8 cellular contexts compared by ENCODE assay signal in the genomic region with DNA sequence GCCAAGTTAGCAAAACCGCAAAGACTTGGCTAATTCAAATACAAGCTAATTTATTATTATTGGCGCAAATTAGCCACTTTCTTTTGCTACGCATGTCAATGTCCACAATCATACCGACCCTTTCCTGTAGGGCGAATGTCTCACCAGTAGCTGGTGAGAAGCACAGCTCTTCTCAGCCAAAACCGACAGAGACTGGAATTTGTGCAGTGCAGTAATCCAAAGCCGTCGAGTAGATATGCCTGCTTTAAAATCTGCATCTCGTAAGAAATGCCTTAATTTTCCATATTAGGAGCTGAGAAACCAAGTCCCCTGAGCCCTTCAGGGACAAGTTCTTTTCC. TPM values are rescaled to one million over a fixed set of nuclear protein-coding genes. Genes with fewer than 3 reads are reported as not detected.
DNase-seq lines count a peak whose midpoint lies in the region; ATAC-seq and TF ChIP-seq lines count a peak whose summit lies in the region.

No MANE protein-coding gene starts in this region.

- no peak overlapping the region for H2BK120ac ChIP-seq in mesendoderm (ENCODE audit: low read depth, low read length)

- no peak for TF ChIP-seq POLR2A in vagina (IDR thresholded peaks at IDR 0.05)

- H3K56ac ChIP-seq in mesendoderm (ENCODE audit: low read length): peak overlapping the region; percentile 92

- H2BK5ac ChIP-seq in mesendoderm (ENCODE audit: low read length): peak overlapping the region; percentile 57

- H3K4me3 ChIP-seq in OCI-LY7 (ENCODE audit: low read depth, low read length, poor library complexity, severe bottlenecking): peak overlapping the region; percentile 90
- peak overlapping the region; percentile 46 for H3K4me3 ChIP-seq in mesendoderm (ENCODE audit: low read length)
- H3K4me3 ChIP-seq in vagina: peak overlapping the region; percentile 83 to 99

- no peak overlapping the region for H3K23ac ChIP-seq in mesendoderm (ENCODE audit: low read length)

- no peak overlapping the region for H4K8ac ChIP-seq in mesendoderm (ENCODE audit: low read depth, low read length)

- H3K79me1 ChIP-seq in mesendoderm (ENCODE audit: low read length): peaks cover 6% of the 10 kb centered on the region

- H3K4me2 ChIP-seq in OCI-LY7 (ENCODE audit: low read length): peak overlapping the region; percentile 95
- H3K4me2 ChIP-seq in mesendoderm (ENCODE audit: low read length): peak overlapping the region; percentile 96

- TF ChIP-seq CTCF in OCI-LY7 (conservative IDR thresholded peaks at IDR 0.05; ENCODE audit: low read length) (no peak), vagina (IDR thresholded peaks at IDR 0.05) (peak in 2 of 3 experiments; percentile 6 to 15)

- intact Hi-C loops in OCI-LY7 (cut with micrococcal nuclease; ENCODE audit: unreplicated experiment): loop anchor here (2.0 to 5.0 kb wide), 2 partner anchors 162 to 498 kb away; a partner anchor contains a TSS
- intact Hi-C loops in vagina (cut with DNase I): no loop called here

- H3K18ac ChIP-seq in mesendoderm (ENCODE audit: low read length): peak overlapping the region; percentile 36

- H2AFZ ChIP-seq in OCI-LY7 (ENCODE audit: low read length): peak overlapping the region; percentile 98

- ATAC-seq in activated CD4-positive, CD25-positive, alpha-beta regulatory T cell treated with anti-CD3 and anti-CD28 coated beads, Interleukin-2, amount 50 U/mL, for 24 hours: peak; percentile 13 to 24

- H3K36me3 ChIP-seq in OCI-LY7 (ENCODE audit: insufficient read depth, low read length) (no peaks in the 10 kb centered on the region), mesendoderm (ENCODE audit: control insufficient read depth, insufficient read depth, low read length) (no peaks in the 10 kb centered on the region), vagina (no peaks in the 10 kb centered on the region)

- no peak overlapping the region for H2AK5ac ChIP-seq in mesendoderm (ENCODE audit: low read length)

- BruUV-seq in OCI-LY7 (replicated peaks; lab: Mats Ljungman, UMichigan): TSS peak; percentile 94

- H3K9me2 ChIP-seq in OCI-LY7 (ENCODE audit: insufficient read depth, low read length): no peaks in the 10 kb centered on the region

- H3K9me3 ChIP-seq in OCI-LY7 (ENCODE audit: low read length): 0 out of 2 replicates have a peak, but pooled peaks cover 5% of the 10 kb centered on the region
- no peaks in the 10 kb centered on the region for H3K9me3 ChIP-seq in vagina

- no peak overlapping the region for H3K4ac ChIP-seq in mesendoderm (ENCODE audit: low read depth, low read length)

- H3K9ac ChIP-seq in mesendoderm (ENCODE audit: low read length): peak overlapping the region; percentile 77

- H3K27ac ChIP-seq in OCI-LY7 (ENCODE audit: low read depth, low read length, poor library complexity, severe bottlenecking): peak overlapping the region; percentile 59
- peak overlapping the region; percentile 81 for H3K27ac ChIP-seq in mesendoderm (ENCODE audit: low read depth, low read length)
- H3K27ac ChIP-seq in vagina: peak overlapping the region; percentile 98

- no peak overlapping the region for H4K5ac ChIP-seq in mesendoderm (ENCODE audit: low read length)

- H3K4me1 ChIP-seq in OCI-LY7 (ENCODE audit: insufficient read depth, low read length, poor library complexity, severe bottlenecking): peaks cover 31% of the 10 kb centered on the region
- peaks cover 3% of the 10 kb centered on the region for H3K4me1 ChIP-seq in mesendoderm (ENCODE audit: control insufficient read depth, low read depth, low read length)
- peaks cover 46% of the 10 kb centered on the region for H3K4me1 ChIP-seq in vagina

- H2BK15ac ChIP-seq in mesendoderm (replicated peaks; ENCODE audit: low read depth): no peak overlapping the region

- H3K27me3 ChIP-seq in mesendoderm (ENCODE audit: insufficient read depth, low read length, poor library complexity) (no peaks in the 10 kb centered on the region), vagina (no peaks in the 10 kb centered on the region)

- WGBS in mesendoderm (ENCODE audit: extremely low coverage, insufficient coverage, low lambda C conversion rate): no CpG with 5 or more reads among the region's 9 CpGs

- H4K20me1 ChIP-seq in OCI-LY7 (ENCODE audit: insufficient read depth, low read length): no peaks in the 10 kb centered on the region

- H3K79me2 ChIP-seq in OCI-LY7 (ENCODE audit: insufficient read depth, low read depth, low read length): peaks cover 14% of the 10 kb centered on the region; the same call in 1 of the 2 replicates
- H3K79me2 ChIP-seq in mesendoderm (ENCODE audit: control insufficient read depth, insufficient read depth, low read length): peaks cover 8% of the 10 kb centered on the region

- POLR2A ChIA-PET in HEK293T (lab: Yijun Ruan, JAX): interaction anchor here (0.8 to 2.2 kb wide), 17 partner anchors 10 to 548 kb away, joined by 3 to 48 read pairs (median 3); a partner anchor contains a TSS
- POLR2A ChIA-PET in OCI-LY7 (lab: Charles Lee): interaction anchor here (0.6 to 2.5 kb wide), 26 partner anchors 10 to 575 kb away, joined by 3 to 30 read pairs (median 4); a partner anchor contains a TSS

- CTCF ChIA-PET in HEK293T (lab: Yijun Ruan, JAX) (interaction anchor here (0.7 to 1.3 kb wide), 4 partner anchors 16 to 154 kb away, joined by 3 to 6 read pairs (median 3); a partner anchor contains a TSS), OCI-LY7 (lab: Charles Lee; ENCODE audit: unreplicated experiment) (interaction anchor here (1.8 to 2.5 kb wide), 2 partner anchors 15 to 20 kb away, joined by 9 to 10 read pairs; no protein-coding TSS in a partner anchor)

- no peak for DNase-seq in activated CD4-positive, CD25-positive, alpha-beta regulatory T cell treated with anti-CD3 and anti-CD28 coated beads, Interleukin-2, amount 50 U/mL, for 72 hours
- DNase-seq in HEK293T (ENCODE audit: extremely low spot score) (peak; percentile 21), OCI-LY7 (ENCODE audit: low spot score) (peak; percentile 56), dedifferentiated amniotic fluid mesenchymal stem cell (ENCODE audit: extremely low spot score) (peak; percentile 60), mesendoderm (no peak), vagina (ENCODE audit: extremely low spot score in 2 of 2) (no peak)
- no peak for DNase-seq in activated CD4-positive, alpha-beta T cell treated with anti-CD3 and anti-CD28 coated beads, Interleukin-2, amount 50 U/mL, for 48 hours

TF ChIP-seq in HEK293T, 16 proteins besides CTCF, POLR2A, EP300 and RAD21:
- TF ChIP-seq FOXK2 (IDR thresholded peaks at IDR 0.05): no peak
- TF ChIP-seq HDGF (IDR thresholded peaks at IDR 0.05; ENCODE audit: borderline replicate concordance): no peak
- TF ChIP-seq L3MBTL2 (conservative IDR thresholded peaks at IDR 0.05): no peak
- no peak for TF ChIP-seq TARDBP (IDR thresholded peaks at IDR 0.05)
- no peak for TF ChIP-seq ARNT (IDR thresholded peaks at IDR 0.05)
- no peak for TF ChIP-seq BHLHE40 (IDR thresholded peaks at IDR 0.05; ENCODE audit: borderline replicate concordance)
- TF ChIP-seq NFRKB (IDR thresholded peaks at IDR 0.05): no peak
- TF ChIP-seq ELF4 (IDR thresholded peaks at IDR 0.05): no peak
- TF ChIP-seq SUZ12 (IDR thresholded peaks at IDR 0.05): no peak
- TF ChIP-seq CTBP1 (IDR thresholded peaks at IDR 0.05; ENCODE audit: borderline replicate concordance): no peak
TF ChIP-seq in HEK293T: peak in this region for 0.

RNA-seq across cellular contexts. Expression of a gene that starts 0.6 kb away (rescaled TPM):
- 9.9 and 10.5 TPM in 2 replicates for total RNA-seq in OCI-LY7 (2014; rRNA removed; shearing (Covaris generic))
- total RNA-seq in OCI-LY7 (2022) (14.1 and 15.7 TPM in 2 replicates), vagina (15.5 TPM)
- polyA plus RNA-seq in mesendoderm (2013, experiment 1 of 2): 12.0 TPM
- polyA plus RNA-seq in mesendoderm (2013, experiment 2 of 2): 12.1 TPM

RNA-seq across cellular contexts. Expression of a gene that starts 21.0 kb away (rescaled TPM):
- 61.9 and 68.0 TPM in 2 replicates for total RNA-seq in OCI-LY7 (2014; rRNA removed; shearing (Covaris generic))
- total RNA-seq in OCI-LY7 (2022) (103 and 110 TPM in 2 replicates), vagina (48.1 TPM)
- 96.4 TPM for polyA plus RNA-seq in mesendoderm (2013, experiment 1 of 2)
- polyA plus RNA-seq in mesendoderm (2013, experiment 2 of 2): 94.7 TPM

Comparison
In these comparisons a context has a peak if more than half of its experiments do, and no peak if none do; other contexts are left out.
1. DNase-seq: peak in HEK293T (single experiment), OCI-LY7 (single experiment) and dedifferentiated amniotic fluid mesenchymal stem cell (single experiment); none in activated CD4-positive, CD25-positive, alpha-beta regulatory T cell treated with anti-CD3 and anti-CD28 coated beads, Interleukin-2, amount 50 U/mL, for 72 hours (single experiment), mesendoderm (single experiment), vagina (0 of 2) and activated CD4-positive, alpha-beta T cell treated with anti-CD3 and anti-CD28 coated beads, Interleukin-2, amount 50 U/mL, for 48 hours (0 of 2).
2. Peak in every context shown above with its lines, with median percentiles within 50 percentile points of each other: H3K27ac ChIP-seq and H3K4me3 ChIP-seq.